21 cellular contexts compared by ENCODE assay signal in the genomic region with DNA sequence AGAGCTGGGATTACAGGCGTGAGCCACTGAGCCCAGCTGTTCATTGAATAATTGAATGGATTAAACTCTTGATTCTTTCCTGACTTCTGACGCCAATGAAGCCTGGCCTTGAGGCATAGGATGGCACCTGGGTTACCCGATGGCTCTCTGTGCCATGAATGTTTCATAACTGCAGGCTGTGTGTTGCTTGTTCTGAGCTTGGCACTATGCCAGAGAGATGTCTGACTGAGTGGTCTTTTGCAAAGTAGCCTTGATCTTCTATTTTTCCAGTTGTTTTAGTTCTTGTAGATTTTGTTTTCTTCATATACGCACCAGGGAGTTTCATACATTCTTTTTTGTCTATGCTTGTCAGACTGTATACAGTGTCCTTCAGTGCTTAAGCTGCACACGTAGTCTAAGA. TPM values are rescaled to one million over a fixed set of nuclear protein-coding genes. Genes with fewer than 3 reads are reported as not detected.
DNase-seq lines count a peak whose midpoint lies in the region; ATAC-seq, FAIRE-seq and TF ChIP-seq lines count a peak whose summit lies in the region.
"Had no signal": no experiment of that assay in that cellular context is flagged by ENCODE, and none has a peak within 500 bp of the region (broad histone marks: within the 10 kb centered on the region; RNA-seq: fewer than 3 reads in every experiment).

No MANE protein-coding gene starts in this region.

- H3K4me2 ChIP-seq in SK-N-SH = no peak overlapping the region
- no peak overlapping the region for H3K4me2 ChIP-seq in K562 (ENCODE audit: insufficient read depth, low read length)
- H3K4me2 ChIP-seq: GM23338, KMS-11 had no signal

- H3K9me3 ChIP-seq in SK-N-SH (no peaks in the 10 kb centered on the region), K562 (replicated peaks; ENCODE audit: control insufficient read depth, insufficient read depth, low read depth, low read length) (no peaks in the 10 kb centered on the region; the same call in 1 of the 2 replicates)
- H3K9me3 ChIP-seq: MG63 had no signal

- TF ChIP-seq CTCF in SK-N-SH (IDR thresholded peaks at IDR 0.05) = no peak
- no peak for TF ChIP-seq CTCF in K562 (IDR thresholded peaks at IDR 0.05 in 2 of 3, conservative IDR thresholded peaks at IDR 0.05 in 1 of 3; ENCODE audit: insufficient read depth in 2 of 3, low read depth in 1 of 3, low read length in 3 of 3)

- H2AFZ ChIP-seq in SK-N-SH (ENCODE audit: low read depth) = no peak overlapping the region
- H2AFZ ChIP-seq in K562 (ENCODE audit: low read depth, low read length) = no peak overlapping the region
- H2AFZ ChIP-seq: GM23338 had no signal

- H3F3A ChIP-seq in SK-N-SH (replicated peaks; ENCODE audit: insufficient read depth) = no peaks in the 10 kb centered on the region

- POLR2A ChIA-PET in SK-N-SH (lab: Yijun Ruan, JAX) = no interaction called here
- POLR2A ChIA-PET in K562 (lab: Yijun Ruan, JAX) = interaction anchor here (0.6 to 1.0 kb wide), 3 partner anchors 26 to 477 kb away, joined by 3 to 5 read pairs (median 4); no protein-coding TSS in a partner anchor

- H3K9me2 ChIP-seq in SK-N-SH = no peaks in the 10 kb centered on the region

- H3K4me3 ChIP-seq in SK-N-SH (ENCODE audit: low read depth in 2 of 2, low read length in 1 of 2) = no peak overlapping the region
- no peak overlapping the region for H3K4me3 ChIP-seq in K562
- H3K4me3 ChIP-seq: GM12878, GM23338, MG63 had no signal

- in situ Hi-C loops in K562 (cut with MboI) = no loop called here

- H4K20me1 ChIP-seq in SK-N-SH (ENCODE audit: insufficient read depth) (no peaks in the 10 kb centered on the region), K562 (replicated peaks; ENCODE audit: control insufficient read depth, insufficient read depth, low read length) (no peaks in the 10 kb centered on the region)

- TF ChIP-seq POLR2A in K562 (conservative IDR thresholded peaks at IDR 0.05) = no peak

- FAIRE-seq in K562 (lab: Jason Lieb, UNC) (no peak), HTR-8/SVneo (lab: Jason Lieb, UNC) (no peak)
- FAIRE-seq: D721Med, GM12878 had no signal

- TF ChIP-seq RAD21 in SK-N-SH (IDR thresholded peaks at IDR 0.05; ENCODE audit: low read length) = no peak
- no peak for TF ChIP-seq RAD21 in K562 (CRISPR knock-in tag; conservative IDR thresholded peaks at IDR 0.05 in 1 of 2, IDR thresholded peaks at IDR 0.05 in 1 of 2)

- BruUV-seq in K562 (replicated peaks; lab: Mats Ljungman, UMichigan) = no TSS peak

- TF ChIP-seq EP300 in SK-N-SH (IDR thresholded peaks at IDR 0.05; ENCODE audit: borderline replicate concordance in 1 of 2, low read depth in 1 of 2, low read length in 1 of 2) (no peak), K562 (IDR thresholded peaks at IDR 0.05; ENCODE audit: low read length) (no peak)

- H3K27me3 ChIP-seq in SK-N-SH (ENCODE audit: insufficient read depth) = no peaks in the 10 kb centered on the region
- no peaks in the 10 kb centered on the region; a peak in 2 of 5 replicates for H3K27me3 ChIP-seq in K562 (ENCODE audit: control insufficient read depth in 2 of 2, insufficient read depth in 2 of 2, low read length in 2 of 2)
- H3K27me3 ChIP-seq: MG63 had no signal

- intact Hi-C loops in K562 (cut with micrococcal nuclease) = no loop called here

- H3K79me2 ChIP-seq in SK-N-SH (ENCODE audit: insufficient read depth) (no peaks in the 10 kb centered on the region), K562 (ENCODE audit: control insufficient read depth, insufficient read depth, low read length) (no peaks in the 10 kb centered on the region)

- no peak for ATAC-seq in SK-N-SH treated with all-trans-retinoic acid at 6 μM for 48 hours
- no peak for ATAC-seq in K562
- ATAC-seq: GM12878, GM23338, HCT116 had no signal

- H3K27ac ChIP-seq in SK-N-SH (ENCODE audit: low read depth in 2 of 2, low read length in 1 of 2) (no peak overlapping the region), K562 (ENCODE audit: extremely low read depth, low read depth, low read length) (no peak overlapping the region)
- H3K27ac ChIP-seq: KMS-11 had no signal

- H3K36me3 ChIP-seq in SK-N-SH (replicated peaks in 1 of 2; ENCODE audit: control insufficient read depth in 1 of 2, insufficient read depth in 2 of 2, low read length in 1 of 2) (no peaks in the 10 kb centered on the region), K562 (ENCODE audit: control insufficient read depth, insufficient read depth, low read length) (no peaks in the 10 kb centered on the region)
- H3K36me3 ChIP-seq: MG63 had no signal

- H3K9me1 ChIP-seq in K562 (ENCODE audit: control insufficient read depth, insufficient read depth, low read length) = no peaks in the 10 kb centered on the region

- peaks cover 0 to 2% of the 10 kb centered on the region in 2 experiments; a peak in 1 of 4 replicates for H3K4me1 ChIP-seq in SK-N-SH (ENCODE audit: control insufficient read depth in 1 of 2, insufficient read depth in 2 of 2, low read depth in 1 of 2, low read length in 1 of 2)
- H3K4me1 ChIP-seq in K562 (replicated peaks in 1 of 2; ENCODE audit: control insufficient read depth in 2 of 2, insufficient read depth in 2 of 2, low read length in 2 of 2) = peaks cover 0 to 6% of the 10 kb centered on the region in 2 experiments; a peak in 2 of 5 replicates

- CTCF ChIA-PET in SK-N-SH (lab: Yijun Ruan, JAX) = no interaction called here
- CTCF ChIA-PET in K562 (lab: Yijun Ruan, JAX; ENCODE audit: low intra/inter-chr PET ratio) = no interaction called here

- DNase-seq in SK-N-SH = peak; percentile 17
- DNase-seq in NCI-H1105 (lab: John Stamatoyannopoulos, UW) = peak; percentile 42
- peak; percentile 69 for DNase-seq in NCI-H748 (lab: John Stamatoyannopoulos, UW; ENCODE audit: unreplicated experiment)
- DNase-seq in K562 (ENCODE audit: extremely low read depth in 1 of 4, low spot score in 3 of 4) = no peak
- DNase-seq in stimulated activated naive CD4-positive, alpha-beta T cell treated with Interleukin-2 at 50 U/mL for 16 hours (lab: John Stamatoyannopoulos, UW) = no peak
- no peak for DNase-seq in cerebellum (ENCODE audit: low spot score)
- no peak for DNase-seq in HTR-8/SVneo (ENCODE audit: insufficient read length, low spot score)
- DNase-seq: CD4-positive, CD25-positive, alpha-beta regulatory T cell; GDM1; MG63; NCI-H1436; NCI-H2029 treated with DMSO at 0.1 percent for 48 hours; NCI-H446 treated with DMSO at 0.1 percent for 48 hours; NK-92 treated with Interleukin-12 subunit alpha and Interleukin-12 subunit beta, amount 100 ng/mL, for 24 hours; SHP77 treated with DMSO at 0.1 percent for 48 hours had no signal

- H3K9ac ChIP-seq in SK-N-SH = no peak overlapping the region
- no peak overlapping the region for H3K9ac ChIP-seq in K562 (ENCODE audit: insufficient read depth in 1 of 2, low read depth in 2 of 2, low read length in 2 of 2)
- H3K9ac ChIP-seq: KMS-11 had no signal

- WGBS in SK-N-SH (ENCODE audit: low lambda C conversion rate) = 54% methylated on average over 5 of the region's 5 CpGs
- WGBS in K562 (ENCODE audit: insufficient coverage, low coverage, missing lambda C conversion rate) = 28% methylated on average over 5 of the region's 5 CpGs

TF ChIP-seq in SK-N-SH, 30 proteins besides CTCF, POLR2A, EP300 and RAD21 (continues in another document):
- TF ChIP-seq CHD2 (IDR thresholded peaks at IDR 0.05; ENCODE audit: low read length, partially characterized antibody) = no peak
- no peak for TF ChIP-seq SIN3A (IDR thresholded peaks at IDR 0.05; ENCODE audit: borderline replicate concordance, low read depth, low read length)
- no peak for TF ChIP-seq RXRA (IDR thresholded peaks at IDR 0.05; ENCODE audit: borderline replicate concordance, low read depth)
- no peak for TF ChIP-seq YY1 (IDR thresholded peaks at IDR 0.05; ENCODE audit: low read depth)
- no peak for TF ChIP-seq RCOR1 (IDR thresholded peaks at IDR 0.05; ENCODE audit: low read length)

TF ChIP-seq in SK-N-SH treated with all-trans-retinoic acid at 6 μM for 48 hours, 23 proteins besides CTCF, POLR2A, EP300 and RAD21 (continues in another document):
- TF ChIP-seq OSR1 (CRISPR knock-in tag; IDR thresholded peaks at IDR 0.05) (no peak), BACH2 (CRISPR knock-in tag; IDR thresholded peaks at IDR 0.05; ENCODE audit: borderline replicate concordance) (no peak), GLIS3 (CRISPR knock-in tag; IDR thresholded peaks at IDR 0.05) (no peak)

TF ChIP-seq in K562, 482 proteins besides CTCF, POLR2A, EP300 and RAD21 (continues in another document):
- peak; percentile 97 for TF ChIP-seq NFIC (IDR thresholded peaks at IDR 0.05)
- TF ChIP-seq, protein P1, sequence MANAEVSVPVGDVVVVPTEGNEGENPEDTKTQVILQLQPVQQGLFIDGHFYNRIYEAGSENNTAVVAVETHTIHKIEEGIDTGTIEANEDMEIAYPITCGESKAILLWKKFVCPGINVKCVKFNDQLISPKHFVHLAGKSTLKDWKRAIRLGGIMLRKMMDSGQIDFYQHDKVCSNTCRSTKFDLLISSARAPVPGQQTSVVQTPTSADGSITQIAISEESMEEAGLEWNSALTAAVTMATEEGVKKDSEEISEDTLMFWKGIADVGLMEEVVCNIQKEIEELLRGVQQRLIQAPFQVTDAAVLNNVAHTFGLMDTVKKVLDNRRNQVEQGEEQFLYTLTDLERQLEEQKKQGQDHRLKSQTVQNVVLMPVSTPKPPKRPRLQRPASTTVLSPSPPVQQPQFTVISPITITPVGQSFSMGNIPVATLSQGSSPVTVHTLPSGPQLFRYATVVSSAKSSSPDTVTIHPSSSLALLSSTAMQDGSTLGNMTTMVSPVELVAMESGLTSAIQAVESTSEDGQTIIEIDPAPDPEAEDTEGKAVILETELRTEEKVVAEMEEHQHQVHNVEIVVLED (CRISPR knock-in tag; IDR thresholded peaks at IDR 0.05) = no peak

RNA-seq across cellular contexts. Expression of a gene that starts 38.5 kb away (rescaled TPM):
- polyA plus RNA-seq in SK-N-SH (2012; rRNA removed) (6.4 and 8.8 TPM in 2 replicates), K562 (2011; rRNA removed) (71.2 and 96.6 TPM in 2 replicates), K562 (2014; fragmentation: Illumina TruSeq; extraction: Trizol) (32.4 and 33.1 TPM in 2 replicates), K562 (2014; fragmentation: Nextera tagmentation; extraction: Ambion mirVana) (10 to 100 TPM; 10.9 to 15.1 TPM), K562 (2014; rRNA removed) (23.3 and 24.1 TPM in 2 replicates)
- polyA plus RNA-seq in SK-N-SH (2012; cell fraction: cytosol; rRNA removed) = 9.0 and 11.1 TPM in 2 replicates
- polyA plus RNA-seq in SK-N-SH (2012; cell fraction: nucleus; rRNA removed) = 1.8 and 4.7 TPM in 2 replicates
- 12.9 and 19.3 TPM in 2 replicates for total RNA-seq in K562 (2011; cell fraction: chromatin; rRNA removed; ENCODE audit: low replicate concordance)
- 6.2 and 7.2 TPM in 2 replicates for total RNA-seq in K562 (2011; cell fraction: nucleolus; rRNA removed)
- 13.3 and 19.4 TPM in 2 replicates for total RNA-seq in K562 (2011; cell fraction: nucleoplasm; rRNA removed)
- total RNA-seq in K562 (2014; rRNA removed) (19.1 and 21.4 TPM in 2 replicates), K562 (2014; rRNA removed; fragmentation: Illumina TruSeq; extraction: Trizol) (21.5 and 24.8 TPM in 2 replicates), K562 (2015; rRNA removed; fragmentation: Illumina TruSeq; extraction: Trizol) (10.4 and 12.0 TPM in 2 replicates), K562 (2021) (34.9 and 36.4 TPM in 2 replicates), cerebellum (13.3 TPM)
- 43.8 and 70.9 TPM in 2 replicates for polyA plus RNA-seq in K562 (2011; cell fraction: cytosol; rRNA removed)
- polyA plus RNA-seq in K562 (2011; cell fraction: nucleus; rRNA removed) = 21.2 and 33.7 TPM in 2 replicates
- 15.5 and 17.3 TPM in 2 replicates for polyA plus RNA-seq in K562 (2012)
- 77.9 and 90.3 TPM in 2 replicates for polyA minus RNA-seq in K562 (2011; rRNA and poly(A)+ RNA removed)
- 22.5 and 30.3 TPM in 2 replicates for polyA minus RNA-seq in K562 (2011; cell fraction: cytosol; rRNA and poly(A)+ RNA removed)
- polyA minus RNA-seq in K562 (2011; cell fraction: nucleus; rRNA and poly(A)+ RNA removed) = 9.0 and 14.2 TPM in 2 replicates

Comparison
In these comparisons a context has a peak if more than half of its experiments do, and no peak if none do; other contexts are left out.
1. DNase-seq: peak in SK-N-SH (single experiment), NCI-H1105 (single experiment) and NCI-H748 (single experiment); none in K562 (0 of 4), stimulated activated naive CD4-positive, alpha-beta T cell treated with Interleukin-2 at 50 U/mL for 16 hours (single experiment), cerebellum (single experiment) and HTR-8/SVneo (single experiment).